In genomic region chr4:113438596-113438995, GRCh38 we compare ENCODE assay signal across 20 cellular contexts.
"Had no signal": no experiment of that assay in that cellular context is flagged by ENCODE, and none has a peak within 500 bp of the region (broad histone marks: within the 10 kb centered on the region; RNA-seq: fewer than 3 reads in every experiment).

No MANE protein-coding gene starts in this region.

- H3K4me3 ChIP-seq: MG63 had no signal

- H3K36me3 ChIP-seq: MG63 had no signal

- H3K9me3 ChIP-seq: MG63 had no signal

- H3K27me3 ChIP-seq: MG63 had no signal

- FAIRE-seq: HepG2, RCC 7860 had no signal

- DNase-seq: IMR-90, Karpas-422, KG1, MG63, NCI-H1092, NCI-H1105 treated with DMSO at 0.1 percent for 48 hours, NCI-H1417 treated with DMSO at 0.1 percent for 48 hours, NCI-H146, NCI-H1694 treated with DMSO at 0.1 percent for 48 hours, NCI-H1930, NCI-H2081, NCI-H2107, NCI-H2227 treated with DMSO at 0.1 percent for 48 hours, NCI-H526 treated with DMSO at 0.1 percent for 48 hours, NCI-H774, RPMI8226, SHP77 had no signal

- ATAC-seq: HepG2, SK-N-SH treated with all-trans-retinoic acid at 6 μM for 48 hours had no signal
